Comparison of ENCODE assay signal across 18 cellular contexts in genomic region chr2:226631187-226631586, GRCh38.
A peak's percentile ranks its signal among the peaks of the same experiment; 100 is the strongest.
DNase-seq lines count a peak whose midpoint lies in the region; ATAC-seq and TF ChIP-seq lines count a peak whose summit lies in the region.
"Had no signal": no experiment of that assay in that cellular context is flagged by ENCODE, and none has a peak within 500 bp of the region (broad histone marks: within the 10 kb centered on the region; RNA-seq: fewer than 3 reads in every experiment).

No MANE protein-coding gene starts in this region.

- no peaks in the 10 kb centered on the region for H3K36me3 ChIP-seq in heart left ventricle
- no peaks in the 10 kb centered on the region for H3K36me3 ChIP-seq in rectal smooth muscle tissue (ENCODE audit: control insufficient read depth, insufficient read depth, low read length)
- H3K36me3 ChIP-seq in urinary bladder (ENCODE audit: insufficient read depth): no peaks in the 10 kb centered on the region

- TF ChIP-seq CTCF in heart left ventricle (IDR thresholded peaks at IDR 0.05): no peak

- 91 to 97% (median 95%) methylated on average over 3 of the region's 3 CpGs for WGBS in heart left ventricle, 4 donors
- 89% methylated on average over 3 of the region's 3 CpGs for WGBS in urinary bladder

- H3K4me3 ChIP-seq in heart left ventricle: no peak overlapping the region
- H3K4me3 ChIP-seq in rectal smooth muscle tissue (ENCODE audit: low read length): no peak overlapping the region
- no peak overlapping the region for H3K4me3 ChIP-seq in urinary bladder (ENCODE audit: low read depth, low read length)

- no peak overlapping the region for H3K9ac ChIP-seq in rectal smooth muscle tissue (ENCODE audit: low read length)

- peak overlapping the region in 8 of 12 donors; percentile 16 to 80 (median 48) for H3K27ac ChIP-seq in heart left ventricle
- peak overlapping the region; percentile 82 for H3K27ac ChIP-seq in rectal smooth muscle tissue (ENCODE audit: low read depth, low read length)
- H3K27ac ChIP-seq in urinary bladder (ENCODE audit: low read depth): peak overlapping the region; percentile 23
- H3K27ac ChIP-seq: HL-60 had no signal

- no peaks in the 10 kb centered on the region for H3K9me3 ChIP-seq in heart left ventricle

- H3K4me1 ChIP-seq in heart left ventricle (peaks cover 0 to 10% (median 5%) of the 10 kb centered on the region in 12 donors), rectal smooth muscle tissue (ENCODE audit: control insufficient read depth, insufficient read depth, low read length) (peaks cover 18% of the 10 kb centered on the region), urinary bladder (ENCODE audit: insufficient read depth) (no peaks in the 10 kb centered on the region)

- H3K27me3 ChIP-seq in heart left ventricle (no peaks in the 10 kb centered on the region), rectal smooth muscle tissue (ENCODE audit: control insufficient read depth, insufficient read depth, low read length) (no peaks in the 10 kb centered on the region)

- DNase-seq in heart left ventricle (no peak), Right ventricle myocardium inferior (ENCODE audit: missing footprints) (no peak), left lobe of liver (ENCODE audit: low spot score) (no peak), GOT3 (lab: John Stamatoyannopoulos, UW) (no peak)
- DNase-seq: 8988T; Calu3; CD4-positive, alpha-beta memory T cell; NCI-H1436; NCI-H2029 treated with DMSO at 0.1 percent for 48 hours; NCI-H2171 treated with DMSO at 0.1 percent for 48 hours; NCI-H510A; NCI-H774; RPMI8226 had no signal

- intact Hi-C loops in heart left ventricle (cut with DNase I) (loop anchor here in 1 of 10 donors (5.0 kb wide), 1 partner anchor 171 kb away; no protein-coding TSS in a partner anchor), Right ventricle myocardium inferior (cut with DNase I) (no loop called here)

- no peak for ATAC-seq in heart left ventricle
- no peak for ATAC-seq in Right ventricle myocardium inferior
- ATAC-seq in left lobe of liver: peak; percentile 79
- ATAC-seq in HG02885 (IDR thresholded peaks at IDR 0.05; ENCODE audit: poor library complexity, unreplicated experiment): no peak
- ATAC-seq in GM18868 (IDR thresholded peaks at IDR 0.05; ENCODE audit: unreplicated experiment): no peak

- TF ChIP-seq POLR2A in heart left ventricle (IDR thresholded peaks at IDR 0.05): no peak

Comparison
In these comparisons a context has a peak if more than half of its experiments do, and no peak if none do; other contexts are left out.
1. H3K27ac ChIP-seq: peak in every context shown above with its lines; median percentile 82 in rectal smooth muscle tissue; 48 in heart left ventricle; 23 in urinary bladder.